22 cellular contexts compared by ENCODE assay signal in genomic region chr2:46451131-46451711, GRCh38. TPM values are rescaled to one million over a fixed set of nuclear protein-coding genes. Genes with fewer than 3 reads are reported as not detected.
DNase-seq lines count a peak whose midpoint lies in the region; ATAC-seq and TF ChIP-seq lines count a peak whose summit lies in the region.
"Had no signal": no experiment of that assay in that cellular context is flagged by ENCODE, and none has a peak within 500 bp of the region (broad histone marks: within the 10 kb centered on the region; RNA-seq: fewer than 3 reads in every experiment).

No MANE protein-coding gene starts in this region.

- H4K91ac ChIP-seq in IMR-90 (ENCODE audit: insufficient read depth, low read depth, low read length): 0 out of 2 replicates have a peak overlapping the region, but pooled peaks have one; percentile 65

- TF ChIP-seq POLR2A in IMR-90 (IDR thresholded peaks at IDR 0.05; ENCODE audit: low read depth, low read length) (no peak), breast epithelium (IDR thresholded peaks at IDR 0.05) (no peak), gastroesophageal sphincter (IDR thresholded peaks at IDR 0.05) (no peak), upper lobe of left lung (IDR thresholded peaks at IDR 0.05) (no peak)

- no peaks in the 10 kb centered on the region for H4K20me1 ChIP-seq in IMR-90 (ENCODE audit: insufficient read depth, low read length)

- H3K4me2 ChIP-seq in IMR-90 (ENCODE audit: low read depth, low read length): no peak overlapping the region

- H2AK5ac ChIP-seq in IMR-90 (ENCODE audit: low read depth, low read length): peak overlapping the region; percentile 86; the same call in 1 of the 2 replicates

- intact Hi-C loops in IMR-90 (cut with micrococcal nuclease) (no loop called here), breast epithelium (cut with DNase I; ENCODE audit: low total_unique reads) (no loop called here)

- peak overlapping the region; percentile 65 for H2BK5ac ChIP-seq in IMR-90 (ENCODE audit: low read depth, low read length, poor library complexity, severe bottlenecking)

- H3K9ac ChIP-seq in IMR-90 (ENCODE audit: low read depth, low read length) (no peak overlapping the region), stomach smooth muscle (ENCODE audit: low read length in 2 of 2) (no peak overlapping the region)

- H3K14ac ChIP-seq in IMR-90 (replicated peaks; ENCODE audit: low read depth, low read length): peak overlapping the region; percentile 34; the same call in 1 of the 2 replicates

- H3K9me1 ChIP-seq in IMR-90 (ENCODE audit: insufficient read depth, low read length): no peaks in the 10 kb centered on the region

- TF ChIP-seq RAD21 in IMR-90 (IDR thresholded peaks at IDR 0.05; ENCODE audit: low read length): no peak

- in situ Hi-C loops in IMR-90 (cut with MboI; ENCODE audit: low sequenced_read_pairs): no loop called here

- peak overlapping the region; percentile 71 for H2AFZ ChIP-seq in IMR-90 (replicated peaks; ENCODE audit: low read length, poor library complexity)

- H3K23ac ChIP-seq in IMR-90 (ENCODE audit: low read depth, low read length): no peak overlapping the region

- H3K9me3 ChIP-seq in IMR-90 (ENCODE audit: control insufficient read depth, insufficient read depth, low read length) (no peaks in the 10 kb centered on the region), breast epithelium (no peaks in the 10 kb centered on the region), gastroesophageal sphincter (no peaks in the 10 kb centered on the region), stomach smooth muscle (ENCODE audit: control insufficient read depth in 2 of 2, low read length in 2 of 2) (no peaks in the 10 kb centered on the region), upper lobe of left lung (no peaks in the 10 kb centered on the region)
- no peaks in the 10 kb centered on the region for H3K9me3 ChIP-seq in effector memory CD4-positive, alpha-beta T cell (ENCODE audit: control insufficient read depth, low read length)
- H3K9me3 ChIP-seq: lower lobe of right lung had no signal

- H2BK120ac ChIP-seq in IMR-90 (ENCODE audit: low read depth, low read length): peak overlapping the region; percentile 23; the same call in 1 of the 2 replicates

- POLR2A ChIA-PET in IMR-90 (lab: Charles Lee; ENCODE audit: unreplicated experiment): interaction anchor here (0.7 kb wide), 1 partner anchor 782 kb away, joined by 3 read pairs; no protein-coding TSS in a partner anchor

- H4K8ac ChIP-seq in IMR-90 (ENCODE audit: low read depth in 2 of 2, low read length in 2 of 2): peak overlapping the region in 1 of 2 experiments; percentile 77; a peak in 2 of 4 replicates

- no peaks in the 10 kb centered on the region for H3K79me1 ChIP-seq in IMR-90 (ENCODE audit: low read depth in 1 of 2, low read length in 2 of 2)

- H2BK20ac ChIP-seq in IMR-90 (ENCODE audit: low read depth, low read length): peak overlapping the region; percentile 23

- H4K5ac ChIP-seq in IMR-90 (ENCODE audit: low read depth, low read length): peak overlapping the region; percentile 26; the same call in 1 of the 2 replicates

- H3K4me3 ChIP-seq in IMR-90 (ENCODE audit: insufficient read depth, low read depth, low read length): no peak overlapping the region
- H3K4me3 ChIP-seq in breast epithelium: no peak overlapping the region
- no peak overlapping the region for H3K4me3 ChIP-seq in gastroesophageal sphincter
- H3K4me3 ChIP-seq in stomach smooth muscle (ENCODE audit: low read length in 2 of 2): no peak overlapping the region
- no peak overlapping the region for H3K4me3 ChIP-seq in effector memory CD4-positive, alpha-beta T cell (ENCODE audit: insufficient read depth, low read depth, low read length, poor library complexity, severe bottlenecking)
- no peak overlapping the region for H3K4me3 ChIP-seq in upper lobe of left lung
- H3K4me3 ChIP-seq: coronary artery, lower lobe of right lung had no signal

- H3K27ac ChIP-seq in IMR-90 (ENCODE audit: insufficient read depth, low read length) (peak overlapping the region; percentile 46; the same call in 1 of the 2 replicates), breast epithelium (peak overlapping the region; percentile 60 to 67), gastroesophageal sphincter (peak overlapping the region in 3 of 4 donors; percentile 17 to 50 (median 26)), stomach smooth muscle (ENCODE audit: low read length) (peak overlapping the region; percentile 11), upper lobe of left lung (peak overlapping the region in 1 of 4 donors; percentile 22)
- H3K27ac ChIP-seq in effector memory CD4-positive, alpha-beta T cell (ENCODE audit: insufficient read depth, low read length, poor library complexity, severe bottlenecking): no peak overlapping the region
- H3K27ac ChIP-seq: C4-2B, coronary artery, lower lobe of right lung had no signal

- no TSS peak for BruUV-seq in IMR-90 (replicated peaks; lab: Mats Ljungman, UMichigan)

- ATAC-seq in IMR-90 (ENCODE audit: low read depth) (peak; percentile 82), gastroesophageal sphincter (peak; percentile 85), GM21825 (IDR thresholded peaks at IDR 0.05; ENCODE audit: unreplicated experiment) (no peak), upper lobe of left lung (ENCODE audit: low FRiP score in 2 of 2) (no peak), HG03039 (IDR thresholded peaks at IDR 0.05; ENCODE audit: unreplicated experiment) (no peak)
- ATAC-seq: lower lobe of right lung, natural killer cell had no signal

- peak overlapping the region; percentile 70 for H3K18ac ChIP-seq in IMR-90 (ENCODE audit: low read depth, low read length)

- 87% methylated on average over 3 of the region's 9 CpGs; no CpG with 5 or more reads in 1 of the 2 experiments for WGBS in IMR-90 (ENCODE audit: extremely low coverage in 2 of 2, insufficient read length in 1 of 2), 2 experiments
- 42 to 51% methylated on average over 7 to 8 of the region's 9 CpGs for WGBS in gastroesophageal sphincter (ENCODE audit: low coverage in 1 of 2), 2 donors
- WGBS in upper lobe of left lung, 2 donors: 82 to 88% methylated on average over 9 of the region's 9 CpGs

- peak; percentile 88 for DNase-seq in IMR-90
- no peak for DNase-seq in breast epithelium (ENCODE audit: low spot score in 2 of 2)
- DNase-seq in effector memory CD4-positive, alpha-beta T cell: no peak
- no peak for DNase-seq in upper lobe of left lung
- DNase-seq: amniotic stem cell, Karpas-422, lower lobe of right lung, natural killer cell, NCI-H1436 treated with DMSO at 0.1 percent for 48 hours, NCI-H345, OCI-M1 had no signal

- peak overlapping the region; percentile 56; the same call in 1 of the 2 replicates for H3K4ac ChIP-seq in IMR-90 (ENCODE audit: low read depth, low read length)

- no peaks in the 10 kb centered on the region for H3K36me3 ChIP-seq in IMR-90 (ENCODE audit: control insufficient read depth, insufficient read depth, low read length)
- H3K36me3 ChIP-seq in breast epithelium: no peaks in the 10 kb centered on the region
- H3K36me3 ChIP-seq in gastroesophageal sphincter: no peaks in the 10 kb centered on the region
- no peaks in the 10 kb centered on the region for H3K36me3 ChIP-seq in stomach smooth muscle (ENCODE audit: control insufficient read depth in 2 of 2, insufficient read depth in 2 of 2, low read length in 2 of 2)
- no peaks in the 10 kb centered on the region for H3K36me3 ChIP-seq in effector memory CD4-positive, alpha-beta T cell (ENCODE audit: control insufficient read depth, insufficient read depth, low read length)
- H3K36me3 ChIP-seq in upper lobe of left lung: no peaks in the 10 kb centered on the region
- H3K36me3 ChIP-seq: lower lobe of right lung had no signal

- H3K4me1 ChIP-seq in IMR-90 (ENCODE audit: control insufficient read depth, insufficient read depth, low read length) (peaks cover 11% of the 10 kb centered on the region), breast epithelium (no peaks in the 10 kb centered on the region), gastroesophageal sphincter (peaks cover 0 to 12% (median 6%) of the 10 kb centered on the region in 3 donors), stomach smooth muscle (ENCODE audit: control insufficient read depth, insufficient read depth, low read length) (no peaks in the 10 kb centered on the region), upper lobe of left lung (peaks cover 0 to 4% (median 0%) of the 10 kb centered on the region in 4 donors)
- H3K4me1 ChIP-seq in effector memory CD4-positive, alpha-beta T cell (ENCODE audit: control insufficient read depth, insufficient read depth, low read length, poor library complexity, severe bottlenecking): no peaks in the 10 kb centered on the region
- H3K4me1 ChIP-seq: lower lobe of right lung had no signal

- CTCF ChIA-PET in IMR-90 (lab: Yijun Ruan, JAX): interaction anchor here (1.3 kb wide), 1 partner anchor 199 kb away, joined by 3 read pairs; no protein-coding TSS in a partner anchor

- H3K27me3 ChIP-seq in IMR-90 (ENCODE audit: control insufficient read depth, insufficient read depth, low read length) (no peaks in the 10 kb centered on the region), breast epithelium (no peaks in the 10 kb centered on the region), gastroesophageal sphincter (no peaks in the 10 kb centered on the region), stomach smooth muscle (ENCODE audit: control insufficient read depth in 1 of 2, insufficient read depth in 2 of 2, low read length in 2 of 2) (no peaks in the 10 kb centered on the region), upper lobe of left lung (no peaks in the 10 kb centered on the region)
- no peaks in the 10 kb centered on the region for H3K27me3 ChIP-seq in effector memory CD4-positive, alpha-beta T cell (replicated peaks; ENCODE audit: control insufficient read depth, insufficient read depth, low read length, poor library complexity, severe bottlenecking)

- dilution Hi-C loops in IMR-90 (cut with HindIII; ENCODE audit: low sequenced_read_pairs, unreplicated experiment): no loop called here

- H3K56ac ChIP-seq in IMR-90 (ENCODE audit: extremely low read depth, insufficient read depth, low read length): no peak overlapping the region

- TF ChIP-seq EP300 in gastroesophageal sphincter (IDR thresholded peaks at IDR 0.05): no peak
- no peak for TF ChIP-seq EP300 in upper lobe of left lung (IDR thresholded peaks at IDR 0.05)

- peak overlapping the region; percentile 66; the same call in 1 of the 3 replicates for H2BK15ac ChIP-seq in IMR-90 (ENCODE audit: low read depth, low read length)

- no peak for TF ChIP-seq CTCF in IMR-90 (conservative IDR thresholded peaks at IDR 0.05; ENCODE audit: low read depth, low read length)
- TF ChIP-seq CTCF in breast epithelium (IDR thresholded peaks at IDR 0.05): no peak
- TF ChIP-seq CTCF in gastroesophageal sphincter (IDR thresholded peaks at IDR 0.05): no peak
- TF ChIP-seq CTCF in upper lobe of left lung (IDR thresholded peaks at IDR 0.05): no peak

- peak overlapping the region; percentile 66 for H2AK9ac ChIP-seq in IMR-90 (replicated peaks; ENCODE audit: low read depth, low read length, poor library complexity)

RNA-seq across cellular contexts. Expression of gene TMEM247, which starts 28.1 kb away (rescaled TPM):
- not detected in 2 replicates for total RNA-seq in IMR-90 (2012; rRNA removed)
- not detected in 2 replicates for polyA plus RNA-seq in IMR-90 (2012; rRNA removed)
- not detected in 2 replicates for polyA plus RNA-seq in IMR-90 (2012; cell fraction: cytosol; rRNA removed)
- not detected in 2 replicates for polyA plus RNA-seq in IMR-90 (2012; cell fraction: nucleus; rRNA removed; ENCODE audit: low replicate concordance)
- not detected for total RNA-seq in breast epithelium
- not detected for total RNA-seq in gastroesophageal sphincter
- total RNA-seq in upper lobe of left lung: not detected
- total RNA-seq: activated T-helper 2 cell treated with anti-CD3 and anti-CD28 coated beads, Interferon-gamma antibody, Interleukin-2, Interleukin-4, amounts not matched to agents 10 μg/mL and 5 μg/mL and 100 μg/mL, durations not matched to agents 14 hours and 24 hours and 36 hours; Daoy; epithelial cell of proximal tubule; lower lobe of right lung; natural killer cell; pulmonary artery endothelial cell; temporal lobe had no signal

Comparison
In these comparisons a context has a peak if more than half of its experiments do, and no peak if none do; other contexts are left out.
1. ATAC-seq: peak in IMR-90 (single experiment) and gastroesophageal sphincter (single experiment); none in GM21825 (single experiment), upper lobe of left lung (0 of 2) and HG03039 (single experiment).